In the genomic region with DNA sequence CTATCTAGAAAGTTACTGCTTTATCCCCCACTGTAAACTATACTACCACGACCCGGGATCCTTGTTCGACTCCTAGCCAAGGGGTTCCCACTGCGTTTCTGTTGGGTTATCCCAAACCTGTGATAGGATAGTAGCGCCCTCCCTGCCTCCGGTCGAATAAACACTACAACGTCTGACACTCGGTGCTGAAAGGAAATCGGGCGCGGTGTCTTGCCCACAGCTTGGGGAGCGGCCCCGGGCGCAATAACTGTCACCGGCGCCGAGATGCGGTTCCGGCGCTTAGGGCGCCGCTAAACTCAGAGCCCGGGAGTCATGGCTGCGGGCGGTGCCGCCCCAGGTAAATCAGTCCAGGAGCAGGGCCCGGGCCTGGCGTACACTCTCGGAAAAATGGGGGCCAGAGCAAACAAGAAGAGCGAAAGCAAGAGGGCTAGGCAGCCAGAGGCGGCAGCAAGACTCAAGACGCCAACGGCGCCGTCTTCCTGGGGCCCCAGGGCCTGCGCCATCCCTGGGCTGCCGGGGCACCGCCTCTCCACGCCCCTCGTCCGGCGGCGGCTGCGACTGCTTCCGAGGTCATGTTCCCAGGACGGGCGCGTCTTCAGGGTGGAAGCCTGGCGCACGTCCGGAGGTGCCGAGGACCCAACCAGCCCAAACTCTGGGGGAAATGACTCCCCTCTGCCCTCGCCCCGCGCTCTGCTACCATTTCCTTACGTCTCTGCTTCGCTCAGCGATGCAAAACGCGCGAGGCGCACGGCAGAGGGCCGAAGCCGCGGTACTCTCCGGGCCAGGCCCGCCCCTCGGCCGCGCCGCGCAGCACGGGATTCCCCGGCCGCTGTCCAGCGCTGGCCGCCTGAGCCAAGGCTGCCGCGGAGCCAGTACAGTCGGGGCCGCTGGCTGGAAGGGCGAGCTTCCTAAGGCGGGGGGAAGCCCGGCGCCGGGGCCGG, we compare ENCODE assay signal across 8 cellular contexts. TPM values are rescaled to one million over a fixed set of nuclear protein-coding genes. Genes with fewer than 3 reads are reported as not detected.
DNase-seq lines count a peak whose midpoint lies in the region; ATAC-seq and TF ChIP-seq lines count a peak whose summit lies in the region.

DUT (plus strand) TSS at position 575 of the 941 bp plus-strand sequence; CDS start at position 662, 87 bp downstream.

- H3K9me2 ChIP-seq in PC-3 (replicated peaks; ENCODE audit: low read length), result no peaks in the 10 kb centered on the region

- H3K9me3 ChIP-seq in PC-3 (ENCODE audit: low read length), result no peaks in the 10 kb centered on the region
- no peaks in the 10 kb centered on the region for H3K9me3 ChIP-seq in esophagus muscularis mucosa

- H3K27ac Mint-ChIP-seq in stimulated activated effector memory CD8-positive, alpha-beta T cell treated with anti-CD3 and anti-CD28 coated beads, Interleukin-12 subunit alpha, Interleukin-12 subunit beta, amount 100 ng/mL, for 72 hours, result peak within 1 kb of the TSS; percentile 94

- 0% methylated on average over 6 of the region's 89 CpGs for WGBS in esophagus muscularis mucosa

- ATAC-seq in GM19455 (IDR thresholded peaks at IDR 0.05; ENCODE audit: unreplicated experiment) (peak; percentile 89), PC-3 (peak; percentile 93)
- peak; percentile 88 to 89 for ATAC-seq in activated T-cell treated with anti-CD3 and anti-CD28 coated beads, Interleukin-2, amount 50 U/mL, for 4 hours
- ATAC-seq in stimulated activated effector memory CD8-positive, alpha-beta T cell treated with anti-CD3 and anti-CD28 coated beads, Interleukin-12 subunit alpha, Interleukin-12 subunit beta, amount 100 ng/mL, for 72 hours, result peak; percentile 91

- H3K4me1 Mint-ChIP-seq in activated T-cell treated with anti-CD3 and anti-CD28 coated beads, Interleukin-2, amount 50 U/mL, for 4 hours (ENCODE audit: low read depth), result peaks cover 20% of the 10 kb centered on the region
- H3K4me1 Mint-ChIP-seq in stimulated activated effector memory CD8-positive, alpha-beta T cell treated with anti-CD3 and anti-CD28 coated beads, Interleukin-12 subunit alpha, Interleukin-12 subunit beta, amount 100 ng/mL, for 72 hours, result peaks cover 37% of the 10 kb centered on the region

- H3K36me3 ChIP-seq in PC-3 (ENCODE audit: low read depth, low read length) (peaks cover 7% of the 10 kb centered on the region; the same call in 1 of the 2 replicates), esophagus muscularis mucosa (peaks cover 16 to 27% (median 18%) of the 10 kb centered on the region in 4 donors)

- H3K27me3 ChIP-seq in PC-3 (ENCODE audit: low read length) (no peaks in the 10 kb centered on the region), esophagus muscularis mucosa (no peaks in the 10 kb centered on the region)

- peak within 1 kb of the TSS; percentile 91 for H3K4me3 Mint-ChIP-seq in activated T-cell treated with anti-CD3 and anti-CD28 coated beads, Interleukin-2, amount 50 U/mL, for 4 hours
- peak within 1 kb of the TSS; percentile 90 for H3K4me3 Mint-ChIP-seq in stimulated activated effector memory CD8-positive, alpha-beta T cell treated with anti-CD3 and anti-CD28 coated beads, Interleukin-12 subunit alpha, Interleukin-12 subunit beta, amount 100 ng/mL, for 72 hours

- H3F3A ChIP-seq in PC-3 (ENCODE audit: low read length, unreplicated experiment), result peaks cover 4% of the 10 kb centered on the region

- H3K9ac ChIP-seq in PC-3 (ENCODE audit: low read length), result peak within 1 kb of the TSS; percentile 100

- H4K20me1 ChIP-seq in PC-3 (ENCODE audit: low read length), result 0 out of 2 replicates have a peak, but pooled peaks cover 8% of the 10 kb centered on the region

- H3K4me2 ChIP-seq in PC-3 (ENCODE audit: low read length), result peak within 1 kb of the TSS; percentile 86

- CTCF ChIA-PET in PC-3 (lab: Charles Lee), result interaction anchor here (0.6 kb wide), 1 partner anchor 645 kb away, joined by 4 read pairs; no protein-coding TSS in a partner anchor

- H3K9me3 Mint-ChIP-seq in activated T-cell treated with anti-CD3 and anti-CD28 coated beads, Interleukin-2, amount 50 U/mL, for 4 hours, result no peaks in the 10 kb centered on the region
- no peaks in the 10 kb centered on the region for H3K9me3 Mint-ChIP-seq in stimulated activated effector memory CD8-positive, alpha-beta T cell treated with anti-CD3 and anti-CD28 coated beads, Interleukin-12 subunit alpha, Interleukin-12 subunit beta, amount 100 ng/mL, for 72 hours

- peaks cover 14% of the 10 kb centered on the region for H3K4me1 ChIP-seq in PC-3 (ENCODE audit: insufficient read depth, low read length)
- peaks cover 16 to 26% (median 21%) of the 10 kb centered on the region in 4 donors for H3K4me1 ChIP-seq in esophagus muscularis mucosa

- H2AFZ ChIP-seq in PC-3 (ENCODE audit: low read length), result peak within 1 kb of the TSS; percentile 75

- POLR2A ChIA-PET in PC-3 (lab: Charles Lee; ENCODE audit: unreplicated experiment), result no interaction called here

- DNase-seq in COLO829 (ENCODE audit: low spot score), result peak; percentile 17
- peak; percentile 77 for DNase-seq in HK-2 (ENCODE audit: unreplicated experiment)
- DNase-seq in PC-3, result peak; percentile 72
- DNase-seq in activated T-cell treated with anti-CD3 and anti-CD28 coated beads, Interleukin-2, amount 50 U/mL, for 4 hours, result peak; percentile 72
- DNase-seq in esophagus muscularis mucosa (ENCODE audit: extremely low spot score), result peak; percentile 94
- DNase-seq in myocyte (ENCODE audit: low read depth), result peak; percentile 88
- DNase-seq in stimulated activated effector memory CD8-positive, alpha-beta T cell treated with anti-CD3 and anti-CD28 coated beads, Interleukin-12 subunit alpha, Interleukin-12 subunit beta, amount 100 ng/mL, for 72 hours (ENCODE audit: low spot score in 2 of 2), result peak; percentile 75 to 88

- peak; percentile 84 for TF ChIP-seq POLR2A in esophagus muscularis mucosa (IDR thresholded peaks at IDR 0.05; ENCODE audit: low read depth)

- TF ChIP-seq CTCF in PC-3 (conservative IDR thresholded peaks at IDR 0.05; ENCODE audit: low read depth, low read length) (no peak), esophagus muscularis mucosa (IDR thresholded peaks at IDR 0.05) (no peak)

- H3K27me3 Mint-ChIP-seq in activated T-cell treated with anti-CD3 and anti-CD28 coated beads, Interleukin-2, amount 50 U/mL, for 4 hours (ENCODE audit: low read depth), result no peaks in the 10 kb centered on the region

- no TSS peak for BruUV-seq in PC-3 (replicated peaks; lab: Mats Ljungman, UMichigan)

- TF ChIP-seq EP300 in esophagus muscularis mucosa (IDR thresholded peaks at IDR 0.05), result no peak

- H3K4me3 ChIP-seq in PC-3 (ENCODE audit: low read length) (peak within 1 kb of the TSS; percentile 83), esophagus muscularis mucosa (peak within 1 kb of the TSS; percentile 85 to 100 (median 98))

- peaks cover 33% of the 10 kb centered on the region for H3K79me2 ChIP-seq in PC-3 (ENCODE audit: low read length)

- peaks cover 11% of the 10 kb centered on the region for H3K36me3 Mint-ChIP-seq in activated T-cell treated with anti-CD3 and anti-CD28 coated beads, Interleukin-2, amount 50 U/mL, for 4 hours (ENCODE audit: insufficient read depth)
- peaks cover 47% of the 10 kb centered on the region for H3K36me3 Mint-ChIP-seq in stimulated activated effector memory CD8-positive, alpha-beta T cell treated with anti-CD3 and anti-CD28 coated beads, Interleukin-12 subunit alpha, Interleukin-12 subunit beta, amount 100 ng/mL, for 72 hours

- peak within 1 kb of the TSS; percentile 96 for H3K27ac ChIP-seq in PC-3 (ENCODE audit: low read length)
- peak within 1 kb of the TSS; percentile 96 to 100 (median 99) for H3K27ac ChIP-seq in esophagus muscularis mucosa (replicated peaks in 1 of 4)

- intact Hi-C loops in PC-3 (cut with micrococcal nuclease), result no loop called here
- intact Hi-C loops in esophagus muscularis mucosa (cut with DNase I), result no loop called here

RNA-seq across cellular contexts. Expression of gene DUT, which starts in this region (rescaled TPM):
- total RNA-seq in PC-3 (2014; rRNA removed), result 76.9 and 85.2 TPM in 2 replicates
- total RNA-seq in activated T-cell treated with anti-CD3 and anti-CD28 coated beads, Interleukin-2, amount 50 U/mL, for 4 hours, result 100 to 1,000 TPM; 194 to 248 (median 214) TPM
- total RNA-seq in esophagus muscularis mucosa, result 100 to 1,000 TPM in 1 of 4 donors, 10 to 100 TPM in 3; 82.0 to 121 (median 92.8) TPM
- 80.9 and 88.0 TPM in 2 replicates for total RNA-seq in myocyte
- 81.0 TPM for polyA plus RNA-seq in myocyte (2012)

Comparison
In these comparisons a context has a peak if more than half of its experiments do, and no peak if none do; other contexts are left out.
1. Peak in every context shown above with its lines: DNase-seq, ATAC-seq, H3K4me3 ChIP-seq and H3K27ac ChIP-seq.
2. DNase-seq: peak in every context shown above with its lines; median percentile 94 in esophagus muscularis mucosa; 88 in myocyte; 82 in stimulated activated effector memory CD8-positive, alpha-beta T cell treated with anti-CD3 and anti-CD28 coated beads, Interleukin-12 subunit alpha, Interleukin-12 subunit beta, amount 100 ng/mL, for 72 hours; 77 in HK-2; 72 in PC-3; 72 in activated T-cell treated with anti-CD3 and anti-CD28 coated beads, Interleukin-2, amount 50 U/mL, for 4 hours; 17 in COLO829.